In the genomic region with DNA sequence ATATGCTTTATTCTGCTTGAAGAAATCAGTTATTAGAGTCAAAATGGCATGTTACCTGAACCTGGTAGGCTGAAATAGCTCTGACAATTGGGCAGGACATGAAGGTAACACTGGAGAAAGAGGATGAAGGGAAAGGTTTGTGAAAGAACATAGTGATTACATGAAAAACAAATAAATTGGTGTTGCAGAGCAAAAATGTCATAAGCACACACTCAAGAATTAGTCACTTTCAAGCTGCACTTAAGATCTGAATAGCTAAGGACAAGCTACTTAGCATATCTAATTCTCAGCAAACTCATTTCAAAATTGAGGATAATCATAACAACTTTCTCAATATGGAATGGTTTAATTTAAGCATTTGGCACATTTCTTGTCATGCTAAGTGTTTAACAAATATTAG, we compare ENCODE assay signal across 31 cellular contexts.
"Had no signal": no experiment of that assay in that cellular context is flagged by ENCODE, and none has a peak within 500 bp of the region (broad histone marks: within the 10 kb centered on the region; RNA-seq: fewer than 3 reads in every experiment).

No MANE protein-coding gene starts in this region.

- H3K4me1 ChIP-seq: adrenal gland had no signal

- H3K4me3 ChIP-seq: adrenal gland, cardiac muscle cell had no signal

- DNase-seq: activated B cell treated with CpG ODN at 0.5 μM for 24 hours; activated CD4-positive, alpha-beta memory T cell treated with anti-CD3 and anti-CD28 coated beads for 36 hours; activated CD4-positive, alpha-beta T cell treated with anti-CD3 and anti-CD28 coated beads for 4 hours; activated CD4-positive, alpha-beta T cell treated with anti-CD3 and anti-CD28 coated beads, Interleukin-2, amount 10 ng/mL, durations not matched to agents 24 days and 14 days; activated CD4-positive, alpha-beta T cell treated with anti-CD3 and anti-CD28 coated beads, Interleukin-2, amount 50 U/mL, for 1 hour; activated CD4-positive, alpha-beta T cell treated with anti-CD3 and anti-CD28 coated beads, Interleukin-2, amount 50 U/mL, for 4 hours; activated CD4-positive, CD25-positive, alpha-beta regulatory T cell treated with anti-CD3 and anti-CD28 coated beads, Interleukin-2, amount 50 U/mL, for 72 hours; activated CD8-positive, alpha-beta memory T cell treated with anti-CD3 and anti-CD28 coated beads, Interleukin-2, amount 50 U/mL, for 4 hours; activated CD8-positive, alpha-beta T cell treated with anti-CD3 and anti-CD28 coated beads for 36 hours; activated effector memory CD4-positive, alpha-beta T cell treated with anti-CD3 and anti-CD28 coated beads, Interleukin-2, amount 50 U/mL, for 16 hours; activated gamma-delta T cell treated with Interleukin-2 at 50 U/mL for 16 hours; activated naive CD4-positive, alpha-beta T cell; activated naive CD4-positive, alpha-beta T cell treated with anti-CD3 and anti-CD28 coated beads for 36 hours; activated naive CD4-positive, alpha-beta T cell treated with anti-CD3 and anti-CD28 coated beads, Interleukin-2, amount 50 U/mL, for 16 hours; activated naive CD8-positive, alpha-beta T cell treated with anti-CD3 and anti-CD28 coated beads for 36 hours; activated T-cell treated with anti-CD3 and anti-CD28 coated beads for 4 hours; activated T-cell treated with anti-CD3 and anti-CD28 coated beads, Interleukin-2, amount 50 U/mL, for 1 hour; activated T-cell treated with anti-CD3 and anti-CD28 coated beads, Interleukin-2, amount 50 U/mL, for 4 hours; activated T-cell treated with anti-CD3 and anti-CD28 coated beads, Interleukin-2, amount 50 U/mL, for 72 hours; adrenal gland; amniotic stem cell; aorta; caudate nucleus; cerebellar nuclear complex; T-helper 1 cell; T-helper 2 cell; T-helper 9 cell had no signal

- H3K36me3 ChIP-seq: adrenal gland, cardiac muscle cell had no signal

- H3K27me3 ChIP-seq: adrenal gland, cardiac muscle cell had no signal

- ATAC-seq: activated CD8-positive, alpha-beta T cell treated with anti-CD3 and anti-CD28 coated beads for 36 hours; activated naive CD4-positive, alpha-beta T cell treated with anti-CD3 and anti-CD28 coated beads, Interleukin-2, amount 50 U/mL, for 72 hours; activated T-cell treated with anti-CD3 and anti-CD28 coated beads, Interleukin-2, amount 50 U/mL, for 4 hours; activated T-cell treated with anti-CD3 and anti-CD28 coated beads, Interleukin-2, amount 50 U/mL, for 72 hours; activated T-helper 17 cell treated with anti-CD3 and anti-CD28 coated beads, Interleukin-2, amount 50 U/mL, for 72 hours had no signal

- H3K9me3 ChIP-seq: adrenal gland had no signal

- H3K27ac ChIP-seq: adrenal gland, cardiac muscle cell, VCaP had no signal
